ENCODE assay signal across 16 cellular contexts in genomic region chr7:90660819-90661218, GRCh38.
DNase-seq lines count a peak whose midpoint lies in the region; ATAC-seq and TF ChIP-seq lines count a peak whose summit lies in the region.
"Had no signal": no experiment of that assay in that cellular context is flagged by ENCODE, and none has a peak within 500 bp of the region (broad histone marks: within the 10 kb centered on the region; RNA-seq: fewer than 3 reads in every experiment).

No MANE protein-coding gene starts in this region.

- H3K4me3 ChIP-seq in GM12865 (ENCODE audit: low read depth, low read length) (no peak overlapping the region), right atrium auricular region (no peak overlapping the region)
- H3K4me3 ChIP-seq: esophagus muscularis mucosa, upper lobe of right lung had no signal

- H3K27ac ChIP-seq in right atrium auricular region = peak overlapping the region; percentile 66 to 91
- H3K27ac ChIP-seq: upper lobe of right lung had no signal

- CTCF ChIA-PET in HEK293T (lab: Yijun Ruan, JAX) = no interaction called here

- peak; percentile 43 for ATAC-seq in GM21576 (IDR thresholded peaks at IDR 0.05; ENCODE audit: unreplicated experiment)
- peak; percentile 51 for ATAC-seq in HG03460 (IDR thresholded peaks at IDR 0.05; ENCODE audit: unreplicated experiment)
- ATAC-seq: upper lobe of right lung had no signal

- no peaks in the 10 kb centered on the region for H3K36me3 Mint-ChIP-seq in endothelial cell (ENCODE audit: low read depth, unreplicated experiment)

- TF ChIP-seq CTCF in GM12865 (IDR thresholded peaks at IDR 0.05; ENCODE audit: insufficient read depth, low read depth, low read length, missing control alignments) (no peak), right atrium auricular region (IDR thresholded peaks at IDR 0.05) (no peak), endothelial cell (IDR thresholded peaks at IDR 0.05; ENCODE audit: unreplicated experiment) (no peak)

- H3K36me3 ChIP-seq in right atrium auricular region = no peaks in the 10 kb centered on the region
- H3K36me3 ChIP-seq: esophagus muscularis mucosa, upper lobe of right lung had no signal

- no peaks in the 10 kb centered on the region for H3K9me3 ChIP-seq in right atrium auricular region
- H3K9me3 ChIP-seq: esophagus muscularis mucosa, upper lobe of right lung had no signal

- DNase-seq in GM12865 (ENCODE audit: low read depth) (peak; percentile 24), right atrium auricular region (ENCODE audit: low spot score) (no peak), endothelial cell (ENCODE audit: low spot score) (no peak), NCI-H82 treated with DMSO at 0.1 percent for 48 hours (lab: John Stamatoyannopoulos, UW; ENCODE audit: unreplicated experiment) (no peak), HEK293T (ENCODE audit: extremely low spot score) (no peak)
- DNase-seq in activated CD4-positive, alpha-beta T cell treated with anti-CD3 and anti-CD28 coated beads, Interleukin-2, amount 50 U/mL, for 4 hours = no peak
- DNase-seq: activated CD4-positive, alpha-beta T cell treated with anti-CD3 and anti-CD28 coated beads, Interleukin-2, amount 10 ng/mL, durations not matched to agents 7 days and 5 days; activated gamma-delta T cell treated with Interleukin-2 at 50 U/mL for 16 hours; central memory CD4-positive, alpha-beta T cell; NCI-H187 treated with DMSO at 0.1 percent for 48 hours; small intestine; T-helper 1 cell; upper lobe of right lung had no signal

- no peaks in the 10 kb centered on the region for H3K27me3 ChIP-seq in right atrium auricular region
- H3K27me3 ChIP-seq: esophagus muscularis mucosa, upper lobe of right lung had no signal

- no peak overlapping the region for H3K4me3 Mint-ChIP-seq in endothelial cell (ENCODE audit: unreplicated experiment)
- H3K4me3 Mint-ChIP-seq: activated CD4-positive, alpha-beta T cell treated with anti-CD3 and anti-CD28 coated beads, Interleukin-2, amount 10 ng/mL, durations not matched to agents 7 days and 5 days had no signal

- POLR2A ChIA-PET in HEK293T (lab: Yijun Ruan, JAX) = no interaction called here

- H3K9me3 Mint-ChIP-seq in endothelial cell (ENCODE audit: unreplicated experiment) = no peaks in the 10 kb centered on the region
- H3K9me3 Mint-ChIP-seq: activated CD4-positive, alpha-beta T cell treated with anti-CD3 and anti-CD28 coated beads, Interleukin-2, amount 10 ng/mL, durations not matched to agents 7 days and 5 days had no signal

- no peak overlapping the region for H3K27ac Mint-ChIP-seq in endothelial cell (ENCODE audit: unreplicated experiment)
- H3K27ac Mint-ChIP-seq: activated CD4-positive, alpha-beta T cell treated with anti-CD3 and anti-CD28 coated beads, Interleukin-2, amount 10 ng/mL, durations not matched to agents 7 days and 5 days had no signal

- H3K4me1 ChIP-seq in right atrium auricular region = peaks cover 0 to 51% of the 10 kb centered on the region in 2 donors
- H3K4me1 ChIP-seq: upper lobe of right lung had no signal

- no peaks in the 10 kb centered on the region for H3K4me1 Mint-ChIP-seq in endothelial cell (ENCODE audit: unreplicated experiment)
- H3K4me1 Mint-ChIP-seq: activated CD4-positive, alpha-beta T cell treated with anti-CD3 and anti-CD28 coated beads, Interleukin-2, amount 10 ng/mL, durations not matched to agents 7 days and 5 days had no signal

- peaks cover 3% of the 10 kb centered on the region for H3K27me3 Mint-ChIP-seq in endothelial cell (ENCODE audit: unreplicated experiment)
- H3K27me3 Mint-ChIP-seq: activated CD4-positive, alpha-beta T cell treated with anti-CD3 and anti-CD28 coated beads, Interleukin-2, amount 10 ng/mL, durations not matched to agents 7 days and 5 days had no signal

TF ChIP-seq in HEK293T, 16 proteins besides CTCF, POLR2A, EP300 and RAD21:
- TF ChIP-seq LEF1 (IDR thresholded peaks at IDR 0.05; ENCODE audit: borderline replicate concordance) (no peak), FOXA1 (IDR thresholded peaks at IDR 0.05) (no peak), SP1 (IDR thresholded peaks at IDR 0.05) (no peak), ARNT (IDR thresholded peaks at IDR 0.05) (no peak), TARDBP (IDR thresholded peaks at IDR 0.05) (no peak), SUZ12 (IDR thresholded peaks at IDR 0.05) (no peak), ELF4 (IDR thresholded peaks at IDR 0.05) (no peak), CTBP1 (IDR thresholded peaks at IDR 0.05; ENCODE audit: borderline replicate concordance) (no peak), NFRKB (IDR thresholded peaks at IDR 0.05) (no peak), L3MBTL2 (conservative IDR thresholded peaks at IDR 0.05) (no peak), ZNF384 (IDR thresholded peaks at IDR 0.05) (no peak), PKNOX1 (IDR thresholded peaks at IDR 0.05) (no peak), BHLHE40 (IDR thresholded peaks at IDR 0.05; ENCODE audit: borderline replicate concordance) (no peak)
